Comparison of ENCODE assay signal across 2 cellular contexts in the genomic region with DNA sequence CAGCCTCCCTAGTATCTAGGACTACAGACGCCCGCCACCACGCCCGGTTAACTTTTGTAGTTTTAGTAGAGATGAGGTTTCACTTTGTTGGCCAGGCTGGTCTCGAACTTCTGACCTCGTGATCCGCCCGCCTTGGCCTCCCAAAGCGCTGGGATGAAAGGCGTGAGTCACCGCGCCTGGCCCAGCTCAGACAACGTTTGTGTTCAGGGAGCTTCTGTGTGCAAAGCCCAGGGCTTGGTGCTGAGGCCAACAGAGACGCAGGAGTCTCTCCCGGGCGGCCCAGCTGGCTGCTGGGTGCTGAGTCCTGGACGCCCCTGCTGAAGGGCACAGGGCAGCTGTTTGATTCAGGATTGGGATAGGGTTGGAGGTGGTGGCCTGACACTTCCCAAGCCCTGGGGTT.
TF ChIP-seq lines count a peak whose summit lies in the region.

No MANE protein-coding gene starts in this region.

TF ChIP-seq in HCT116, 20 proteins besides CTCF, POLR2A, EP300 and RAD21:
- TF ChIP-seq ELF1 (IDR thresholded peaks at IDR 0.05; ENCODE audit: borderline replicate concordance, low read depth) = no peak

TF ChIP-seq in K562, 482 proteins besides CTCF, POLR2A, EP300 and RAD21:
- no peak for TF ChIP-seq HMGN3 (IDR thresholded peaks at IDR 0.05; ENCODE audit: borderline replicate concordance, extremely low read depth, insufficient read length, low read depth, low read length)
- no peak for TF ChIP-seq OTX1 (CRISPR knock-in tag; IDR thresholded peaks at IDR 0.05)
- peak; percentile 18 for TF ChIP-seq TBP (optimal IDR thresholded peaks at IDR 0.05; ENCODE audit: low read depth, low read length)
